21 cellular contexts compared by ENCODE assay signal in the genomic region with DNA sequence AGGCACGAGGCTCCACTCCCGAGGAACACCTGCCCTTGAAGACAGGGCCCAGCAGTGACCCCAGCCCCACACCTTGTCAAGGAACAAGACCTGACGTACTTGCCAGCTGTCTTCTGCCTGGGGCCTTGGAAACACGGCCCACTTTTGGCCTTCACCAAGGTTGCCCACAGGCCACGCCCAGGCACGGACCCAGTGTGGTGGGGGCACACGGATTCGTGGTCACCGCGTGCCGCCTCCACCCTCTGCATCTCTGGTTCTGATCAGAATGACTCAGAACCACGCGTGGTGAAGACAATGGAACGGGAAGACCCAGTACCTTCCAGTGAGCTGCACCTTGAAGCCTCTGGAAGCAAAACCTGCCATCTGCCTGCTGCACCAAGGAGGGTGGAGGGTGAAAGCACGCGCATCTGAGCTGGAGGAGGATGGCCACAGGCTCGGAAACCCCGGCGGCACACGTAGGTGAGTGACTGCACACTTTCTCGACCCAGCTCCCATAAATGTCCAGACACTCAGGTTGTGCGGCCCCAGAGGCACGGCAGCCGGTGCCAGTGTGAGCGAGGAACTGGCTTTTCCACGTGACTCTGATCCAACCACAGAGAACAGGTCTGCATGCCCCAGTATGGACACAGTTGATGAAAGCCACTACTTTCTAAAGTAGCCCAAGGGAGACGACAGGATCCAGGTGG. TPM values are rescaled to one million over a fixed set of nuclear protein-coding genes. Genes with fewer than 3 reads are reported as not detected.
DNase-seq lines count a peak whose midpoint lies in the region; ATAC-seq, FAIRE-seq and TF ChIP-seq lines count a peak whose summit lies in the region.
"Had no signal": no experiment of that assay in that cellular context is flagged by ENCODE, and none has a peak within 500 bp of the region (broad histone marks: within the 10 kb centered on the region; RNA-seq: fewer than 3 reads in every experiment).

No MANE protein-coding gene starts in this region.

- peak overlapping the region; percentile 37 for H3K4me3 Mint-ChIP-seq in stimulated activated naive CD8-positive, alpha-beta T cell treated with anti-CD3 and anti-CD28 coated beads, Interleukin-15, Interleukin-2, amounts not matched to agents 100 ng/mL and 50 ng/mL, for 24 hours
- H3K4me3 Mint-ChIP-seq in activated T-helper 1 cell treated with anti-CD3 and anti-CD28 coated beads, Interleukin-12 subunit alpha, Interleukin-12 subunit beta, Interleukin-2, Interleukin-4 antibody, amounts not matched to agents 30 ng/mL and 10 ng/mL and 1 ng/mL, durations not matched to agents 14 hours and 24 hours and 36 hours, result no peak overlapping the region
- no peak overlapping the region for H3K4me3 Mint-ChIP-seq in natural killer cell
- H3K4me3 Mint-ChIP-seq: CD8-positive, alpha-beta T cell had no signal

- H3K27me3 Mint-ChIP-seq in stimulated activated naive CD8-positive, alpha-beta T cell treated with anti-CD3 and anti-CD28 coated beads, Interleukin-15, Interleukin-2, amounts not matched to agents 100 ng/mL and 50 ng/mL, for 24 hours, result no peaks in the 10 kb centered on the region
- no peaks in the 10 kb centered on the region for H3K27me3 Mint-ChIP-seq in activated T-helper 1 cell treated with anti-CD3 and anti-CD28 coated beads, Interleukin-12 subunit alpha, Interleukin-12 subunit beta, Interleukin-2, Interleukin-4 antibody, amounts not matched to agents 30 ng/mL and 10 ng/mL and 1 ng/mL, durations not matched to agents 14 hours and 24 hours and 36 hours (ENCODE audit: insufficient read depth)
- H3K27me3 Mint-ChIP-seq in natural killer cell (ENCODE audit: low read depth in 2 of 2), result no peaks in the 10 kb centered on the region

- no peak for DNase-seq in stimulated activated naive CD8-positive, alpha-beta T cell treated with anti-CD3 and anti-CD28 coated beads, Interleukin-15, Interleukin-2, amounts not matched to agents 100 U/mL and 50 U/mL, for 24 hours
- no peak for DNase-seq in activated T-helper 1 cell treated with anti-CD3 and anti-CD28 coated beads, Interleukin-12 subunit alpha, Interleukin-12 subunit beta, Interleukin-2, Interleukin-4 antibody, amounts not matched to agents 30 ng/mL and 10 ng/mL and 1 ng/mL, durations not matched to agents 14 hours and 24 hours and 36 hours (ENCODE audit: low spot score)
- no peak for DNase-seq in natural killer cell
- no peak for DNase-seq in urothelium cell line (ENCODE audit: low spot score)
- DNase-seq in adrenal gland, result no peak
- DNase-seq in GM19240 (ENCODE audit: insufficient read length, low spot score), result no peak
- DNase-seq: 8988T; CD8-positive, alpha-beta T cell; DMS79; NCI-H1417; NCI-H187 treated with DMSO at 0.1 percent for 48 hours; NCI-H446 treated with DMSO at 0.1 percent for 48 hours; RPMI8226 had no signal

- no peak overlapping the region for H3K27ac ChIP-seq in adrenal gland
- H3K27ac ChIP-seq: HL-60 had no signal

- intact Hi-C loops in activated T-helper 1 cell treated with anti-CD3 and anti-CD28 coated beads, Interleukin-12 subunit alpha, Interleukin-12 subunit beta, Interleukin-2, Interleukin-4 antibody, amounts not matched to agents 30 ng/mL and 10 ng/mL and 1 ng/mL, durations not matched to agents 14 hours and 24 hours and 36 hours (cut with micrococcal nuclease), result no loop called here
- intact Hi-C loops in natural killer cell (cut with micrococcal nuclease), result no loop called here
- intact Hi-C loops in adrenal gland (cut with DNase I), result loop anchor here in 1 of 2 donors (10.0 kb wide), 1 partner anchor 148 kb away; no protein-coding TSS in a partner anchor

- 92 to 93% (median 92%) methylated on average over 15 to 27 of the region's 27 CpGs for WGBS in adrenal gland, 4 donors

- no peak for TF ChIP-seq CTCF in natural killer cell (IDR thresholded peaks at IDR 0.05)
- TF ChIP-seq CTCF in adrenal gland (IDR thresholded peaks at IDR 0.05), result no peak

- H3K9me3 ChIP-seq in adrenal gland (replicated peaks in 1 of 3), result no peaks in the 10 kb centered on the region

- H3K9me3 Mint-ChIP-seq in stimulated activated naive CD8-positive, alpha-beta T cell treated with anti-CD3 and anti-CD28 coated beads, Interleukin-15, Interleukin-2, amounts not matched to agents 100 ng/mL and 50 ng/mL, for 24 hours, result no peaks in the 10 kb centered on the region
- no peaks in the 10 kb centered on the region for H3K9me3 Mint-ChIP-seq in activated T-helper 1 cell treated with anti-CD3 and anti-CD28 coated beads, Interleukin-12 subunit alpha, Interleukin-12 subunit beta, Interleukin-2, Interleukin-4 antibody, amounts not matched to agents 30 ng/mL and 10 ng/mL and 1 ng/mL, durations not matched to agents 14 hours and 24 hours and 36 hours
- no peaks in the 10 kb centered on the region for H3K9me3 Mint-ChIP-seq in natural killer cell
- H3K9me3 Mint-ChIP-seq: CD8-positive, alpha-beta T cell had no signal

- peaks cover 52% of the 10 kb centered on the region for H3K36me3 Mint-ChIP-seq in stimulated activated naive CD8-positive, alpha-beta T cell treated with anti-CD3 and anti-CD28 coated beads, Interleukin-15, Interleukin-2, amounts not matched to agents 100 ng/mL and 50 ng/mL, for 24 hours (ENCODE audit: low read depth)
- peaks cover 30% of the 10 kb centered on the region for H3K36me3 Mint-ChIP-seq in activated T-helper 1 cell treated with anti-CD3 and anti-CD28 coated beads, Interleukin-12 subunit alpha, Interleukin-12 subunit beta, Interleukin-2, Interleukin-4 antibody, amounts not matched to agents 30 ng/mL and 10 ng/mL and 1 ng/mL, durations not matched to agents 14 hours and 24 hours and 36 hours (ENCODE audit: low read depth)
- H3K36me3 Mint-ChIP-seq in natural killer cell, result no peaks in the 10 kb centered on the region

- peaks cover 76% of the 10 kb centered on the region for H3K4me1 Mint-ChIP-seq in stimulated activated naive CD8-positive, alpha-beta T cell treated with anti-CD3 and anti-CD28 coated beads, Interleukin-15, Interleukin-2, amounts not matched to agents 100 ng/mL and 50 ng/mL, for 24 hours (ENCODE audit: low read depth)
- H3K4me1 Mint-ChIP-seq in activated T-helper 1 cell treated with anti-CD3 and anti-CD28 coated beads, Interleukin-12 subunit alpha, Interleukin-12 subunit beta, Interleukin-2, Interleukin-4 antibody, amounts not matched to agents 30 ng/mL and 10 ng/mL and 1 ng/mL, durations not matched to agents 14 hours and 24 hours and 36 hours (ENCODE audit: low read depth), result peaks cover 10% of the 10 kb centered on the region
- peaks cover 33 to 38% of the 10 kb centered on the region in 2 donors for H3K4me1 Mint-ChIP-seq in natural killer cell

- H3K36me3 ChIP-seq in adrenal gland (replicated peaks in 1 of 2), result peaks cover 0 to 39% of the 10 kb centered on the region in 2 donors

- no peak for FAIRE-seq in urothelium cell line (lab: Jason Lieb, UNC)
- FAIRE-seq: D721Med, GM19239, HTR-8/SVneo had no signal

- ATAC-seq in stimulated activated naive CD8-positive, alpha-beta T cell treated with anti-CD3 and anti-CD28 coated beads, Interleukin-15, Interleukin-2, amounts not matched to agents 100 U/mL and 50 U/mL, for 24 hours, result no peak
- ATAC-seq in natural killer cell (no peak), GM21786 (IDR thresholded peaks at IDR 0.05; ENCODE audit: unreplicated experiment) (no peak)
- ATAC-seq: CD8-positive, alpha-beta T cell; HCT116 had no signal

- TF ChIP-seq POLR2A in adrenal gland (IDR thresholded peaks at IDR 0.05), result no peak

- no peaks in the 10 kb centered on the region for H3K27me3 ChIP-seq in adrenal gland

- no peaks in the 10 kb centered on the region for H3K4me1 ChIP-seq in adrenal gland (replicated peaks in 1 of 2)

- H3K27ac Mint-ChIP-seq in stimulated activated naive CD8-positive, alpha-beta T cell treated with anti-CD3 and anti-CD28 coated beads, Interleukin-15, Interleukin-2, amounts not matched to agents 100 ng/mL and 50 ng/mL, for 24 hours, result peak overlapping the region; percentile 45
- H3K27ac Mint-ChIP-seq in activated T-helper 1 cell treated with anti-CD3 and anti-CD28 coated beads, Interleukin-12 subunit alpha, Interleukin-12 subunit beta, Interleukin-2, Interleukin-4 antibody, amounts not matched to agents 30 ng/mL and 10 ng/mL and 1 ng/mL, durations not matched to agents 14 hours and 24 hours and 36 hours, result peak overlapping the region; percentile 52
- H3K27ac Mint-ChIP-seq in natural killer cell, result peak overlapping the region; percentile 60 to 77
- H3K27ac Mint-ChIP-seq: CD8-positive, alpha-beta T cell had no signal

- no peak overlapping the region for H3K4me3 ChIP-seq in adrenal gland

RNA-seq across cellular contexts. Expression of a gene that starts 36.5 kb away (rescaled TPM):
- total RNA-seq in activated T-helper 1 cell treated with anti-CD3 and anti-CD28 coated beads, Interleukin-12 subunit alpha, Interleukin-12 subunit beta, Interleukin-2, Interleukin-4 antibody, amounts not matched to agents 30 ng/mL and 10 ng/mL and 1 ng/mL, durations not matched to agents 14 hours and 24 hours and 36 hours, result 103 and 110 TPM in 2 replicates
- total RNA-seq in natural killer cell (100 to 1,000 TPM; 196 to 302 (median 252) TPM), adrenal gland (10 to 100 TPM; 33.9 to 59.1 (median 43.4) TPM)
- polyA plus RNA-seq in adrenal gland, result 10 to 100 TPM; 23.2 to 45.3 (median 42.8) TPM

RNA-seq across cellular contexts. Expression of a gene that starts 42.0 kb away (rescaled TPM):
- not detected in 2 replicates for total RNA-seq in activated T-helper 1 cell treated with anti-CD3 and anti-CD28 coated beads, Interleukin-12 subunit alpha, Interleukin-12 subunit beta, Interleukin-2, Interleukin-4 antibody, amounts not matched to agents 30 ng/mL and 10 ng/mL and 1 ng/mL, durations not matched to agents 14 hours and 24 hours and 36 hours
- not detected for total RNA-seq in natural killer cell
- total RNA-seq in adrenal gland, result not detected
- polyA plus RNA-seq in adrenal gland, result under 1 TPM in 1 of 3 donors, not detected in 2; 0.10 TPM
- total RNA-seq: CD8-positive, alpha-beta T cell had no signal
- polyA plus RNA-seq: BJ had no signal
